Comparison of ENCODE assay signal across 8 cellular contexts in genomic region chr1:165871311-165872067, GRCh38. TPM values are rescaled to one million over a fixed set of nuclear protein-coding genes. Genes with fewer than 3 reads are reported as not detected.
DNase-seq lines count a peak whose midpoint lies in the region; ATAC-seq and TF ChIP-seq lines count a peak whose summit lies in the region.

No MANE protein-coding gene starts in this region.

- peaks cover 33% of the 10 kb centered on the region for H3K4me1 Mint-ChIP-seq in MCF 10A (ENCODE audit: insufficient read depth, unreplicated experiment)
- H3K4me1 Mint-ChIP-seq in activated CD4-positive, alpha-beta memory T cell treated with anti-CD3 and anti-CD28 coated beads, Interleukin-2, amount 10 ng/mL, durations not matched to agents 7 days and 5 days = peaks cover 40% of the 10 kb centered on the region

- intact Hi-C loops in MCF 10A (cut with micrococcal nuclease) (loop anchor here (1.0 kb wide), 1 partner anchor 42 kb away; no protein-coding TSS in a partner anchor), breast epithelium (cut with DNase I; ENCODE audit: low total_unique reads) (no loop called here)

- no peak for TF ChIP-seq POLR2A in breast epithelium (IDR thresholded peaks at IDR 0.05)

- peaks cover 4% of the 10 kb centered on the region for H3K36me3 Mint-ChIP-seq in MCF 10A (ENCODE audit: insufficient read depth, unreplicated experiment)
- peaks cover 9% of the 10 kb centered on the region for H3K36me3 Mint-ChIP-seq in activated CD4-positive, alpha-beta memory T cell treated with anti-CD3 and anti-CD28 coated beads, Interleukin-2, amount 10 ng/mL, durations not matched to agents 7 days and 5 days (ENCODE audit: low read depth)

- TF ChIP-seq CTCF in MCF 10A (IDR thresholded peaks at IDR 0.05; ENCODE audit: unreplicated experiment) (peak; percentile 25), breast epithelium (IDR thresholded peaks at IDR 0.05) (no peak)

- ATAC-seq in HG02642 (IDR thresholded peaks at IDR 0.05; ENCODE audit: poor library complexity, unreplicated experiment) = peak; percentile 87
- peak; percentile 75 for ATAC-seq in esophagus mucosa

- no peak overlapping the region for H3K4me3 Mint-ChIP-seq in MCF 10A (ENCODE audit: unreplicated experiment)
- H3K4me3 Mint-ChIP-seq in activated CD4-positive, alpha-beta memory T cell treated with anti-CD3 and anti-CD28 coated beads, Interleukin-2, amount 10 ng/mL, durations not matched to agents 7 days and 5 days = no peak overlapping the region

- no peaks in the 10 kb centered on the region for H3K9me3 Mint-ChIP-seq in MCF 10A (ENCODE audit: unreplicated experiment)
- H3K9me3 Mint-ChIP-seq in activated CD4-positive, alpha-beta memory T cell treated with anti-CD3 and anti-CD28 coated beads, Interleukin-2, amount 10 ng/mL, durations not matched to agents 7 days and 5 days = no peaks in the 10 kb centered on the region

- H3K27me3 ChIP-seq in breast epithelium = no peaks in the 10 kb centered on the region

- CTCF ChIA-PET in MCF 10A (lab: Yijun Ruan, JAX) = interaction anchor here (0.6 to 4.2 kb wide), 27 partner anchors 9 to 1532 kb away, joined by 3 to 36 read pairs (median 4); no protein-coding TSS in a partner anchor
- CTCF ChIA-PET in activated CD4-positive, alpha-beta memory T cell treated with anti-CD3 and anti-CD28 coated beads, Interleukin-2, amount 10 ng/mL, durations not matched to agents 7 days and 5 days (lab: Charles Lee) = interaction anchor here (0.8 to 3.6 kb wide), 21 partner anchors 9 to 274 kb away, joined by 3 to 19 read pairs (median 4); partner anchors contain the start of genes ALDH9A1 and TMCO1

- no peaks in the 10 kb centered on the region for H3K9me3 ChIP-seq in breast epithelium

- peak overlapping the region in 1 of 2 donors; percentile 10 for H3K27ac ChIP-seq in breast epithelium

- no peak overlapping the region for H3K4me3 ChIP-seq in breast epithelium

- peak overlapping the region; percentile 5 for H3K27ac Mint-ChIP-seq in MCF 10A (ENCODE audit: low read depth, unreplicated experiment)
- H3K27ac Mint-ChIP-seq in activated CD4-positive, alpha-beta memory T cell treated with anti-CD3 and anti-CD28 coated beads, Interleukin-2, amount 10 ng/mL, durations not matched to agents 7 days and 5 days = peak overlapping the region; percentile 65

- no TSS peak for BruUV-seq in MCF 10A (replicated peaks; lab: Mats Ljungman, UMichigan)

- no peaks in the 10 kb centered on the region for H3K36me3 ChIP-seq in breast epithelium

- H3K27me3 Mint-ChIP-seq in MCF 10A (ENCODE audit: insufficient read depth, unreplicated experiment) = no peaks in the 10 kb centered on the region
- no peaks in the 10 kb centered on the region for H3K27me3 Mint-ChIP-seq in activated CD4-positive, alpha-beta memory T cell treated with anti-CD3 and anti-CD28 coated beads, Interleukin-2, amount 10 ng/mL, durations not matched to agents 7 days and 5 days

- DNase-seq in MCF 10A (ENCODE audit: unreplicated experiment) (peak; percentile 85), breast epithelium (ENCODE audit: low spot score in 2 of 2) (no peak), NCI-H2196 (lab: John Stamatoyannopoulos, UW; ENCODE audit: unreplicated experiment) (peak; percentile 13), putamen (ENCODE audit: low spot score) (peak; percentile 48), NCI-H2081 treated with DMSO at 0.1 percent for 48 hours (lab: John Stamatoyannopoulos, UW) (no peak)
- peak; percentile 78 for DNase-seq in activated CD4-positive, alpha-beta memory T cell treated with anti-CD3 and anti-CD28 coated beads, Interleukin-2, amount 10 ng/mL, durations not matched to agents 7 days and 5 days

- peaks cover 0 to 6% of the 10 kb centered on the region in 2 donors for H3K4me1 ChIP-seq in breast epithelium

- POLR2A ChIA-PET in MCF 10A (lab: Yijun Ruan, JAX) = interaction anchor here (0.6 to 2.9 kb wide), 6 partner anchors 10 to 1004 kb away, joined by 3 to 11 read pairs (median 4); no protein-coding TSS in a partner anchor
- POLR2A ChIA-PET in activated CD4-positive, alpha-beta memory T cell treated with anti-CD3 and anti-CD28 coated beads, Interleukin-2, amount 10 ng/mL, durations not matched to agents 7 days and 5 days (lab: Charles Lee) = interaction anchor here (0.7 to 2.5 kb wide), 9 partner anchors 9 to 479 kb away, joined by 3 to 21 read pairs (median 4); partner anchors contain the start of genes TMCO1 and UCK2

RNA-seq across cellular contexts. Expression of gene UCK2, which starts 44.1 kb away (rescaled TPM):
- 108 and 144 TPM in 2 replicates for total RNA-seq in MCF 10A (2022)
- 10 to 100 TPM; 13.6 to 51.1 (median 45.9) TPM for total RNA-seq in breast epithelium
- 10 to 100 TPM; 32.1 to 34.4 TPM for total RNA-seq in activated CD4-positive, alpha-beta memory T cell treated with anti-CD3 and anti-CD28 coated beads, Interleukin-2, amount 10 ng/mL, durations not matched to agents 7 days and 5 days
- 39.5 TPM for total RNA-seq in esophagus mucosa

Comparison
In these comparisons a context has a peak if more than half of its experiments do, and no peak if none do; other contexts are left out.
1. DNase-seq: peak in MCF 10A (single experiment), NCI-H2196 (single experiment), activated CD4-positive, alpha-beta memory T cell treated with anti-CD3 and anti-CD28 coated beads, Interleukin-2, amount 10 ng/mL, durations not matched to agents 7 days and 5 days (single experiment) and putamen (single experiment); none in breast epithelium (0 of 2) and NCI-H2081 treated with DMSO at 0.1 percent for 48 hours (single experiment).